Comparison of ENCODE assay signal across 9 cellular contexts in genomic region chr3:39216176-39216790, GRCh38. TPM values are rescaled to one million over a fixed set of nuclear protein-coding genes. Genes with fewer than 3 reads are reported as not detected.
DNase-seq lines count a peak whose midpoint lies in the region; ATAC-seq and TF ChIP-seq lines count a peak whose summit lies in the region.
"Had no signal": no experiment of that assay in that cellular context is flagged by ENCODE, and none has a peak within 500 bp of the region (broad histone marks: within the 10 kb centered on the region; RNA-seq: fewer than 3 reads in every experiment).

No MANE protein-coding gene starts in this region.

- CTCF ChIA-PET in activated B cell treated with CpG ODN at 0.5 μM for 24 hours (lab: Charles Lee), result interaction anchor here (0.5 to 13.4 kb wide), 6 partner anchors 9 to 209 kb away, joined by 3 to 209 read pairs (median 4); no protein-coding TSS in a partner anchor

- H3K27ac Mint-ChIP-seq in activated B cell treated with CpG ODN at 0.5 μM for 24 hours, result peak overlapping the region; percentile 50

- H3K4me3 ChIP-seq in GM12864 (ENCODE audit: low read depth, low read length) (no peak overlapping the region), hepatocyte (no peak overlapping the region)

- intact Hi-C loops in activated B cell treated with CpG ODN at 0.5 μM for 24 hours (cut with micrococcal nuclease), result loop anchor here (1.0 to 2.0 kb wide), 4 partner anchors 10 to 73 kb away; no protein-coding TSS in a partner anchor

- ATAC-seq in GM19468 (IDR thresholded peaks at IDR 0.05; ENCODE audit: extremely low read depth, unreplicated experiment) (peak; percentile 91), HG03432 (IDR thresholded peaks at IDR 0.05; ENCODE audit: unreplicated experiment) (peak; percentile 97), activated B cell treated with CpG ODN at 0.5 μM for 24 hours (ENCODE audit: low read depth) (peak; percentile 94)

- H3K27me3 Mint-ChIP-seq in activated B cell treated with CpG ODN at 0.5 μM for 24 hours, result peaks cover 3% of the 10 kb centered on the region

- no peaks in the 10 kb centered on the region for H3K9me2 ChIP-seq in hepatocyte (replicated peaks; ENCODE audit: insufficient read depth)

- no peaks in the 10 kb centered on the region for H3K36me3 ChIP-seq in hepatocyte (replicated peaks; ENCODE audit: insufficient read depth, low read depth)

- H3K4me2 ChIP-seq in hepatocyte, result no peak overlapping the region

- POLR2A ChIA-PET in activated B cell treated with CpG ODN at 0.5 μM for 24 hours (lab: Charles Lee), result interaction anchor here (0.7 to 1.0 kb wide), 7 partner anchors 10 to 164 kb away, joined by 3 to 6 read pairs (median 5); no protein-coding TSS in a partner anchor

- no peak overlapping the region for H3K27ac ChIP-seq in hepatocyte
- H3K27ac ChIP-seq: epithelial cell of prostate had no signal

- DNase-seq in GM12864 (ENCODE audit: low read depth), result peak; percentile 78
- no peak for DNase-seq in activated B cell treated with CpG ODN at 0.5 μM for 24 hours
- no peak for DNase-seq in NCI-H446 (lab: John Stamatoyannopoulos, UW)
- no peak for DNase-seq in NCI-H345 treated with DMSO at 0.1 percent for 48 hours (lab: John Stamatoyannopoulos, UW; ENCODE audit: unreplicated experiment)
- DNase-seq in stimulated activated CD4-positive, alpha-beta T cell treated with anti-CD3 and anti-CD28 coated beads, Interleukin-2, amount 100 ng/mL, for 24 hours, result no peak
- DNase-seq in hepatocyte (ENCODE audit: low spot score), result no peak

- no peaks in the 10 kb centered on the region for H3K79me2 ChIP-seq in hepatocyte

- no peaks in the 10 kb centered on the region for H3K9me3 Mint-ChIP-seq in activated B cell treated with CpG ODN at 0.5 μM for 24 hours

- WGBS in hepatocyte (ENCODE audit: low lambda C conversion rate, missing lambda C conversion rate), result 94% methylated on average over 2 of the region's 2 CpGs

- H3K4me1 Mint-ChIP-seq in activated B cell treated with CpG ODN at 0.5 μM for 24 hours, result peaks cover 30% of the 10 kb centered on the region

- no peak overlapping the region for H2AFZ ChIP-seq in hepatocyte

- no peaks in the 10 kb centered on the region for H3K27me3 ChIP-seq in hepatocyte

- TF ChIP-seq CTCF in GM12864 (IDR thresholded peaks at IDR 0.05; ENCODE audit: low read depth, low read length, missing control alignments) (no peak), activated B cell treated with CpG ODN at 0.5 μM for 24 hours (IDR thresholded peaks at IDR 0.05) (no peak), hepatocyte (IDR thresholded peaks at IDR 0.05; ENCODE audit: poor library complexity) (no peak)

- H3K4me3 Mint-ChIP-seq in activated B cell treated with CpG ODN at 0.5 μM for 24 hours, result peak overlapping the region; percentile 52

- no peaks in the 10 kb centered on the region for H4K20me1 ChIP-seq in hepatocyte (ENCODE audit: insufficient read depth, poor library complexity, severe bottlenecking)

- no peaks in the 10 kb centered on the region for H3K9me3 ChIP-seq in hepatocyte (ENCODE audit: low read depth)

- H3K36me3 Mint-ChIP-seq in activated B cell treated with CpG ODN at 0.5 μM for 24 hours (ENCODE audit: low read depth), result no peaks in the 10 kb centered on the region

- no peaks in the 10 kb centered on the region for H3K4me1 ChIP-seq in hepatocyte (ENCODE audit: insufficient read depth)

RNA-seq across cellular contexts. Expression of gene XIRP1, which starts 23.9 kb away (rescaled TPM):
- total RNA-seq in activated B cell treated with CpG ODN at 0.5 μM for 24 hours (0.29 and 0.60 TPM in 2 replicates), hepatocyte (0.10 TPM in 1 of 2 replicates, not detected in the other)
- polyA plus RNA-seq in hepatocyte, result 1.4 TPM in 1 of 2 replicates, not detected in the other
